In genomic region chr12:63403256-63403655, GRCh38 we compare ENCODE assay signal across 9 cellular contexts.
"Had no signal": no experiment of that assay in that cellular context is flagged by ENCODE, and none has a peak within 500 bp of the region (broad histone marks: within the 10 kb centered on the region; RNA-seq: fewer than 3 reads in every experiment).

No MANE protein-coding gene starts in this region.

- H3K9ac ChIP-seq: GM23248 had no signal

- DNase-seq: GM23248, GOT3, H7, IMR-90, KG1 had no signal

- ATAC-seq: HCT116, K562 had no signal

- H3K4me3 ChIP-seq: GM23248, HAP-1, K562 had no signal

- H3K36me3 ChIP-seq: HAP-1 had no signal

- H2AFZ ChIP-seq: GM23248 had no signal

- H3K9me3 ChIP-seq: HAP-1 had no signal

- H3K27ac ChIP-seq: GM23248, HL-60 had no signal

- H3K4me1 ChIP-seq: HAP-1 had no signal
